Comparison of ENCODE assay signal across 19 cellular contexts in the genomic region with DNA sequence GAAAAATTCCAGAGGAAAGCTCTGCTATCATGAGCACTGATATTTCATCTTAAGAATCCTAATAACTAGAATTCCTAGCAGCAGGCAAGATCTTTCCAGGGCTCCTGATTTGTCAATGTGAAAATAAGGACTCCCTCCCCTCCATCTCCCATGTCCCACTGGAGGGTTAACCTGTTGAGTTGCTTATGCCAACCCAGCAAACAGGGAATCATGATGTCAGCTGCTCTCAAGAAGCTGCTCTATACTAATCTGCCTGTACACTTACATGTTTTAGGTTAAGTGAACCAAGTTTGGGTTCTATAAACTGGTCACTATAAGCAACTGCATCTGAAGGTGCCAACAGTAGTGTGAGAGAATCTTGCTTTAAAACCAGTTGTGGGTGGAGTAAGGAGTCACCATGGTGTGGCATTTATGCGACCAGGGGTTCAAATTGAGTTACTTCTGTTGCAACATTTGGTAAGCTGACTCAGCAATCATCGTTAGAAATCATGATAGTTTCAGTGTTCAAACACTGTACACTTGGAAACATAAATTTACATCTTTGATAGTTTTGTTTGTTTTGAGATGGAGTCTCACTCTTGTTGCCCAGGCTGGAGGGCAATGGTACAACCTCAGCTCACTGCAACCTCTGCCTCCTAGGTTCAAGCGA. TPM values are rescaled to one million over a fixed set of nuclear protein-coding genes. Genes with fewer than 3 reads are reported as not detected.
DNase-seq lines count a peak whose midpoint lies in the region; ATAC-seq and TF ChIP-seq lines count a peak whose summit lies in the region.
"Had no signal": no experiment of that assay in that cellular context is flagged by ENCODE, and none has a peak within 500 bp of the region (broad histone marks: within the 10 kb centered on the region; RNA-seq: fewer than 3 reads in every experiment).

No MANE protein-coding gene starts in this region.

- H3K79me2 ChIP-seq in neural progenitor cell (ENCODE audit: low read depth): no peaks in the 10 kb centered on the region

- no peak overlapping the region for H3K14ac ChIP-seq in mesenchymal stem cell (ENCODE audit: low read length in 2 of 2)

- H3K9me3 ChIP-seq in HEK293 (ENCODE audit: control insufficient read depth, insufficient read depth, low read depth, low read length) (no peaks in the 10 kb centered on the region), mesenchymal stem cell (ENCODE audit: control insufficient read depth, low read length) (no peaks in the 10 kb centered on the region), neural progenitor cell (ENCODE audit: low read depth) (no peaks in the 10 kb centered on the region)
- H3K9me3 ChIP-seq: Peyer's patch, SJSA1 had no signal

- H3K4me3 ChIP-seq in HEK293 (ENCODE audit: low read depth, low read length): no peak overlapping the region
- no peak overlapping the region for H3K4me3 ChIP-seq in fibroblast of mammary gland (ENCODE audit: control insufficient read depth, low read depth, low read length)
- H3K4me3 ChIP-seq in mesenchymal stem cell (ENCODE audit: insufficient read depth in 1 of 2, low read depth in 1 of 2, low read length in 2 of 2): no peak overlapping the region
- no peak overlapping the region for H3K4me3 ChIP-seq in neural progenitor cell
- H3K4me3 ChIP-seq: Peyer's patch, SJSA1 had no signal

- no peak overlapping the region for H4K91ac ChIP-seq in mesenchymal stem cell (ENCODE audit: low read length)

- WGBS in mesenchymal stem cell: 80% methylated on average over 2 of the region's 3 CpGs

- H3K9ac ChIP-seq in mesenchymal stem cell (ENCODE audit: low read length): no peak overlapping the region
- no peak overlapping the region for H3K9ac ChIP-seq in neural progenitor cell

- TF ChIP-seq CTCF in HEK293 (tag by site-specific recombination; IDR thresholded peaks at IDR 0.05) (no peak), fibroblast of mammary gland (conservative IDR thresholded peaks at IDR 0.05; ENCODE audit: control insufficient read depth, insufficient read depth, low read depth, low read length) (no peak), neural progenitor cell (IDR thresholded peaks at IDR 0.05) (no peak)

- no peak overlapping the region for H2BK15ac ChIP-seq in mesenchymal stem cell (ENCODE audit: low read depth, poor library complexity, severe bottlenecking)

- DNase-seq in OCI-M1 (lab: John Stamatoyannopoulos, UW) (peak; percentile 35), fibroblast of mammary gland (ENCODE audit: low read depth) (peak; percentile 17), mesenchymal stem cell (peak; percentile 2), iPS-NIHi7 (ENCODE audit: extremely low spot score) (no peak), neural progenitor cell (ENCODE audit: low spot score) (no peak)
- DNase-seq: C1 segment of cervical spinal cord; CD8-positive, alpha-beta memory T cell; DND-41; MM.1S; NCI-H1417; NCI-H187; NCI-H2107; NCI-H226; NCI-H524; Peyer's patch had no signal

- H3K4me3 Mint-ChIP-seq in neural progenitor cell: no peak overlapping the region
- H3K4me3 Mint-ChIP-seq: CD8-positive, alpha-beta memory T cell; IgD-negative memory B cell had no signal

- H3K9me3 Mint-ChIP-seq in neural progenitor cell: no peaks in the 10 kb centered on the region
- H3K9me3 Mint-ChIP-seq: CD8-positive, alpha-beta memory T cell; IgD-negative memory B cell had no signal

- no peaks in the 10 kb centered on the region for H3K27me3 ChIP-seq in mesenchymal stem cell (ENCODE audit: control insufficient read depth in 1 of 2, insufficient read depth in 1 of 2, low read length in 2 of 2)
- no peaks in the 10 kb centered on the region for H3K27me3 ChIP-seq in neural progenitor cell
- H3K27me3 ChIP-seq: Peyer's patch, SJSA1 had no signal

- H2AK5ac ChIP-seq in mesenchymal stem cell (ENCODE audit: low read length, severe bottlenecking): no peak overlapping the region

- no peak overlapping the region for H2BK5ac ChIP-seq in mesenchymal stem cell (ENCODE audit: low read depth, low read length, poor library complexity, severe bottlenecking)

- H2AFZ ChIP-seq in mesenchymal stem cell (ENCODE audit: low read depth, low read length) (no peak overlapping the region), neural progenitor cell (replicated peaks) (no peak overlapping the region)

- no peak overlapping the region for H2BK120ac ChIP-seq in mesenchymal stem cell (ENCODE audit: low read depth, low read length)

- no peak overlapping the region for H2BK12ac ChIP-seq in mesenchymal stem cell (ENCODE audit: low read length in 2 of 2)

- H3K27me3 Mint-ChIP-seq in neural progenitor cell (ENCODE audit: insufficient read depth, low read depth): no peaks in the 10 kb centered on the region
- H3K27me3 Mint-ChIP-seq: IgD-negative memory B cell had no signal

- H3K4me1 ChIP-seq in HEK293 (ENCODE audit: control insufficient read depth, insufficient read depth, low read length) (no peaks in the 10 kb centered on the region), mesenchymal stem cell (ENCODE audit: control insufficient read depth, insufficient read depth, low read depth, low read length) (no peaks in the 10 kb centered on the region), neural progenitor cell (no peaks in the 10 kb centered on the region)
- H3K4me1 ChIP-seq: Peyer's patch, SJSA1 had no signal

- CTCF ChIA-PET in HEK293 (lab: Yijun Ruan, JAX): no interaction called here

- POLR2A ChIA-PET in HEK293 (lab: Yijun Ruan, JAX): no interaction called here

- no peak overlapping the region for H3K27ac Mint-ChIP-seq in neural progenitor cell
- H3K27ac Mint-ChIP-seq: CD8-positive, alpha-beta memory T cell; IgD-negative memory B cell had no signal

- no peak overlapping the region for H3K23ac ChIP-seq in mesenchymal stem cell (ENCODE audit: low read length in 2 of 2)

- no peaks in the 10 kb centered on the region for H3K36me3 Mint-ChIP-seq in neural progenitor cell
- H3K36me3 Mint-ChIP-seq: CD8-positive, alpha-beta memory T cell had no signal

- peaks cover 2% of the 10 kb centered on the region for H3K79me1 ChIP-seq in mesenchymal stem cell (replicated peaks; ENCODE audit: low read length, poor library complexity, severe bottlenecking)

- H4K8ac ChIP-seq in mesenchymal stem cell (ENCODE audit: low read length): no peak overlapping the region

- no peaks in the 10 kb centered on the region for H3K4me1 Mint-ChIP-seq in neural progenitor cell
- H3K4me1 Mint-ChIP-seq: CD8-positive, alpha-beta memory T cell had no signal

- no peaks in the 10 kb centered on the region for H4K20me1 ChIP-seq in neural progenitor cell (ENCODE audit: low read depth)

- H3K4ac ChIP-seq in mesenchymal stem cell (ENCODE audit: low read depth in 1 of 2, low read length in 2 of 2): no peak overlapping the region

- H3K18ac ChIP-seq in mesenchymal stem cell (ENCODE audit: low read depth in 1 of 2, low read length in 2 of 2): no peak overlapping the region

- H3K27ac ChIP-seq in HEK293 (ENCODE audit: extremely low read depth, low read depth, low read length) (no peak overlapping the region), mesenchymal stem cell (ENCODE audit: low read length, poor library complexity, severe bottlenecking) (no peak overlapping the region), neural progenitor cell (no peak overlapping the region)
- H3K27ac ChIP-seq: Peyer's patch, SJSA1 had no signal

- H3K36me3 ChIP-seq in HEK293 (ENCODE audit: control insufficient read depth in 2 of 2, insufficient read depth in 1 of 2, low read length in 2 of 2): peaks cover 2% of the 10 kb centered on the region in 2 experiments; a peak in 2 of 3 replicates
- peaks cover 2 to 22% of the 10 kb centered on the region in 2 experiments for H3K36me3 ChIP-seq in mesenchymal stem cell (ENCODE audit: control insufficient read depth in 1 of 2, insufficient read depth in 2 of 2, low read depth in 1 of 2, low read length in 2 of 2)
- H3K36me3 ChIP-seq in neural progenitor cell: no peaks in the 10 kb centered on the region
- H3K36me3 ChIP-seq: SJSA1 had no signal

- no peak for ATAC-seq in HG02588 (IDR thresholded peaks at IDR 0.05; ENCODE audit: unreplicated experiment)

- H3K4me2 ChIP-seq in mesenchymal stem cell (ENCODE audit: low read length, poor library complexity, severe bottlenecking) (no peak overlapping the region), neural progenitor cell (no peak overlapping the region)

- H3F3A ChIP-seq in neural progenitor cell (ENCODE audit: low read depth): no peaks in the 10 kb centered on the region

TF ChIP-seq in HEK293, 187 proteins besides CTCF, POLR2A, EP300 and RAD21 (continues in another document):
- TF ChIP-seq ZNF701 (tag by site-specific recombination; IDR thresholded peaks at IDR 0.05): no peak
- TF ChIP-seq ZNF324 (tag by site-specific recombination; IDR thresholded peaks at IDR 0.05): no peak
- no peak for TF ChIP-seq ZNF155 (tag by site-specific recombination; IDR thresholded peaks at IDR 0.05)
- TF ChIP-seq, protein P1, sequence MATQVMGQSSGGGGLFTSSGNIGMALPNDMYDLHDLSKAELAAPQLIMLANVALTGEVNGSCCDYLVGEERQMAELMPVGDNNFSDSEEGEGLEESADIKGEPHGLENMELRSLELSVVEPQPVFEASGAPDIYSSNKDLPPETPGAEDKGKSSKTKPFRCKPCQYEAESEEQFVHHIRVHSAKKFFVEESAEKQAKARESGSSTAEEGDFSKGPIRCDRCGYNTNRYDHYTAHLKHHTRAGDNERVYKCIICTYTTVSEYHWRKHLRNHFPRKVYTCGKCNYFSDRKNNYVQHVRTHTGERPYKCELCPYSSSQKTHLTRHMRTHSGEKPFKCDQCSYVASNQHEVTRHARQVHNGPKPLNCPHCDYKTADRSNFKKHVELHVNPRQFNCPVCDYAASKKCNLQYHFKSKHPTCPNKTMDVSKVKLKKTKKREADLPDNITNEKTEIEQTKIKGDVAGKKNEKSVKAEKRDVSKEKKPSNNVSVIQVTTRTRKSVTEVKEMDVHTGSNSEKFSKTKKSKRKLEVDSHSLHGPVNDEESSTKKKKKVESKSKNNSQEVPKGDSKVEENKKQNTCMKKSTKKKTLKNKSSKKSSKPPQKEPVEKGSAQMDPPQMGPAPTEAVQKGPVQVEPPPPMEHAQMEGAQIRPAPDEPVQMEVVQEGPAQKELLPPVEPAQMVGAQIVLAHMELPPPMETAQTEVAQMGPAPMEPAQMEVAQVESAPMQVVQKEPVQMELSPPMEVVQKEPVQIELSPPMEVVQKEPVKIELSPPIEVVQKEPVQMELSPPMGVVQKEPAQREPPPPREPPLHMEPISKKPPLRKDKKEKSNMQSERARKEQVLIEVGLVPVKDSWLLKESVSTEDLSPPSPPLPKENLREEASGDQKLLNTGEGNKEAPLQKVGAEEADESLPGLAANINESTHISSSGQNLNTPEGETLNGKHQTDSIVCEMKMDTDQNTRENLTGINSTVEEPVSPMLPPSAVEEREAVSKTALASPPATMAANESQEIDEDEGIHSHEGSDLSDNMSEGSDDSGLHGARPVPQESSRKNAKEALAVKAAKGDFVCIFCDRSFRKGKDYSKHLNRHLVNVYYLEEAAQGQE (tag by site-specific recombination; IDR thresholded peaks at IDR 0.05): no peak
- TF ChIP-seq ZNF600 (tag by site-specific recombination; IDR thresholded peaks at IDR 0.05): no peak

RNA-seq across cellular contexts. Expression of gene STK25, which starts 53.4 kb away (rescaled TPM):
- 86.3 TPM for polyA plus RNA-seq in mesenchymal stem cell (2013, experiment 1 of 2)
- polyA plus RNA-seq in mesenchymal stem cell (2013, experiment 2 of 2): 82.9 TPM
- total RNA-seq in neural progenitor cell (ENCODE audit: low replicate concordance): 164 and 378 TPM in 2 replicates

Comparison
In these comparisons a context has a peak if more than half of its experiments do, and no peak if none do; other contexts are left out.
1. DNase-seq: peak in OCI-M1 (single experiment), fibroblast of mammary gland (single experiment) and mesenchymal stem cell (single experiment); none in iPS-NIHi7 (single experiment) and neural progenitor cell (single experiment).